In genomic region chr3:33392144-33392543, GRCh38 we compare ENCODE assay signal across 1 cellular context.
TF ChIP-seq lines count a peak whose summit lies in the region.

No MANE protein-coding gene starts in this region.

TF ChIP-seq in HCT116, 20 proteins besides CTCF, POLR2A, EP300 and RAD21 (continued from another document):
- TF ChIP-seq ZBTB33 (IDR thresholded peaks at IDR 0.05; ENCODE audit: extremely low read depth, insufficient replicate concordance, low read length), result no peak
- TF ChIP-seq TCF7L2 (IDR thresholded peaks at IDR 0.05; ENCODE audit: borderline replicate concordance, extremely low read depth, insufficient read depth, insufficient read length), result no peak
- TF ChIP-seq REST (IDR thresholded peaks at IDR 0.05; ENCODE audit: low read depth), result no peak
- TF ChIP-seq CBX3 (IDR thresholded peaks at IDR 0.05; ENCODE audit: low read depth), result no peak
- no peak for TF ChIP-seq EZH2 (IDR thresholded peaks at IDR 0.05)
- no peak for TF ChIP-seq ATF3 (IDR thresholded peaks at IDR 0.05)
- no peak for TF ChIP-seq MAX (IDR thresholded peaks at IDR 0.05)
- no peak for TF ChIP-seq EZH2phosphoT487 (IDR thresholded peaks at IDR 0.05; ENCODE audit: borderline replicate concordance)
- no peak for TF ChIP-seq ELF1 (IDR thresholded peaks at IDR 0.05; ENCODE audit: borderline replicate concordance, low read depth)
- no peak for TF ChIP-seq SRF (IDR thresholded peaks at IDR 0.05; ENCODE audit: low read depth)
